15 cellular contexts compared by ENCODE assay signal in the genomic region with DNA sequence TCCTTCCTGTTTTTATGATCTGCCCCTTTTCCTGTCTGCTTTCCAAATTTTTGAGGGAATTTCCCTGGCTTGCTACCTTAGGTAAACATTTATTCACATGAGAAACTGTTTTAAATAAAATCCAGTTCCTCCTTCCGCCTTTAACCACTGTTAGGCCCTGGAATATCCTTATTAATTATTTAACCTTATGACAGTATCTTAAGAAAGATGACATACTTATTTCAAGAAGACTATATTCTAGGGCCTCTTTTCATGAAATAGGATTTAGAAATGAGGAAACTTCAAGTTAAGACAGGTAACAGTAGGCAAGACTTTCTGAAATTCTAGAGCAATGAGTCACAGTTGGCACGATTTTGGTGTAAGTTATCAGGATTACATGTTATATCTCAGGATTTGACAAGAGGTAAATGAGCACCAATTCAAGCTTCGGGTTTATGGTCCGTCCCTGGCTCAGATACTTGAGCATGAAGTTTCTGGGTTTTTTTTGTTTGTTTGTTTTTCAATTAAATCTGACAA. TPM values are rescaled to one million over a fixed set of nuclear protein-coding genes. Genes with fewer than 3 reads are reported as not detected.
A peak's percentile ranks its signal among the peaks of the same experiment; 100 is the strongest.
DNase-seq lines count a peak whose midpoint lies in the region; ATAC-seq and TF ChIP-seq lines count a peak whose summit lies in the region.
"Had no signal": no experiment of that assay in that cellular context is flagged by ENCODE, and none has a peak within 500 bp of the region (broad histone marks: within the 10 kb centered on the region; RNA-seq: fewer than 3 reads in every experiment).

No MANE protein-coding gene starts in this region.

- intact Hi-C loops in right lobe of liver (cut with DNase I), result no loop called here
- intact Hi-C loops in transverse colon (cut with DNase I; ENCODE audit: low total_unique reads), result no loop called here

- H3K36me3 ChIP-seq in right lobe of liver (no peaks in the 10 kb centered on the region), transverse colon (no peaks in the 10 kb centered on the region)
- H3K36me3 ChIP-seq: HAP-1 had no signal

- ATAC-seq in right lobe of liver, result peak in 3 of 4 donors; percentile 17 to 69 (median 50)
- no peak for ATAC-seq in HG03469 (IDR thresholded peaks at IDR 0.05; ENCODE audit: unreplicated experiment)

- in situ Hi-C loops in transverse colon (cut with MboI; ENCODE audit: low pct_ligation_motif_present in 1 of 4, low pct_unique_long_range_greater_than_20kb in 1 of 4, low sequenced_read_pairs in 3 of 4), result no loop called here

- no peak for TF ChIP-seq POLR2A in right lobe of liver (IDR thresholded peaks at IDR 0.05)
- no peak for TF ChIP-seq POLR2A in transverse colon (IDR thresholded peaks at IDR 0.05)

- no peak for TF ChIP-seq EP300 in transverse colon (IDR thresholded peaks at IDR 0.05; ENCODE audit: low read depth)

- no peak overlapping the region for H3K27ac ChIP-seq in right lobe of liver
- no peak overlapping the region for H3K27ac ChIP-seq in transverse colon

- H3K4me3 ChIP-seq in LNCaP clone FGC (ENCODE audit: low read depth, low read length), result no peak overlapping the region
- H3K4me3 ChIP-seq in choroid plexus epithelial cell (ENCODE audit: low read depth, low read length), result no peak overlapping the region
- no peak overlapping the region for H3K4me3 ChIP-seq in right lobe of liver
- H3K4me3 ChIP-seq in transverse colon, result no peak overlapping the region
- H3K4me3 ChIP-seq: HAP-1 had no signal

- 44% methylated on average over 4 of the region's 4 CpGs for WGBS in right lobe of liver (ENCODE audit: insufficient coverage, low coverage, low lambda C conversion rate, missing lambda C conversion rate)
- WGBS in transverse colon (ENCODE audit: low coverage in 1 of 2), 2 donors, result 21 to 51% methylated on average over 4 of the region's 4 CpGs

- H3K4me1 ChIP-seq in right lobe of liver (peaks cover 0 to 18% (median 9%) of the 10 kb centered on the region in 4 donors), transverse colon (peaks cover 3 to 25% (median 4%) of the 10 kb centered on the region in 4 donors)
- H3K4me1 ChIP-seq: HAP-1 had no signal

- DNase-seq in CD1c-positive myeloid dendritic cell (ENCODE audit: extremely low spot score), result peak; percentile 21
- peak; percentile 63 for DNase-seq in LNCaP clone FGC (ENCODE audit: low read depth)
- peak; percentile 11 for DNase-seq in choroid plexus epithelial cell (ENCODE audit: low read depth)
- no peak for DNase-seq in right lobe of liver
- no peak for DNase-seq in hepatic stellate cell (ENCODE audit: low spot score)
- no peak for DNase-seq in foreskin melanocyte
- DNase-seq in transverse colon, result no peak
- DNase-seq: head of caudate nucleus, islet precursor cell, MV-4-11, NCI-H1930, occipital lobe had no signal

- TF ChIP-seq CTCF in LNCaP clone FGC (IDR thresholded peaks at IDR 0.05; ENCODE audit: control insufficient read depth, extremely low read depth, insufficient read depth) (no peak), choroid plexus epithelial cell (conservative IDR thresholded peaks at IDR 0.05; ENCODE audit: low read depth, low read length) (no peak), right lobe of liver (IDR thresholded peaks at IDR 0.05) (no peak), transverse colon (IDR thresholded peaks at IDR 0.05) (no peak)

- H3K27me3 ChIP-seq in right lobe of liver, result no peaks in the 10 kb centered on the region
- no peaks in the 10 kb centered on the region for H3K27me3 ChIP-seq in transverse colon

- H3K9me3 ChIP-seq in right lobe of liver, result no peaks in the 10 kb centered on the region
- no peaks in the 10 kb centered on the region for H3K9me3 ChIP-seq in transverse colon
- H3K9me3 ChIP-seq: HAP-1 had no signal

RNA-seq across cellular contexts. Expression of a gene that starts 2.0 kb away (rescaled TPM):
- total RNA-seq in right lobe of liver (not detected), transverse colon (not detected)
- total RNA-seq: activated CD8-positive, alpha-beta memory T cell treated with anti-CD3 and anti-CD28 coated beads for 36 hours had no signal

Comparison
In these comparisons a context has a peak if more than half of its experiments do, and no peak if none do; other contexts are left out.
1. DNase-seq: peak in CD1c-positive myeloid dendritic cell (single experiment), LNCaP clone FGC (single experiment) and choroid plexus epithelial cell (single experiment); none in right lobe of liver (0 of 3), hepatic stellate cell (single experiment), foreskin melanocyte (single experiment) and transverse colon (single experiment).